Comparison of ENCODE assay signal across 9 cellular contexts in genomic region chr12:6426882-6427671, GRCh38. TPM values are rescaled to one million over a fixed set of nuclear protein-coding genes. Genes with fewer than 3 reads are reported as not detected.
DNase-seq lines count a peak whose midpoint lies in the region; ATAC-seq and TF ChIP-seq lines count a peak whose summit lies in the region.
"Had no signal": no experiment of that assay in that cellular context is flagged by ENCODE, and none has a peak within 500 bp of the region (broad histone marks: within the 10 kb centered on the region; RNA-seq: fewer than 3 reads in every experiment).

No MANE protein-coding gene starts in this region.

- H3K4me3 Mint-ChIP-seq in activated CD8-positive, alpha-beta T cell treated with anti-CD3 and anti-CD28 coated beads, Interleukin-2, amount 10 ng/mL, durations not matched to agents 7 days and 5 days, result peak overlapping the region; percentile 62

- H3K9me3 ChIP-seq in mucosa of descending colon (no peaks in the 10 kb centered on the region), transverse colon (no peaks in the 10 kb centered on the region)

- no peak for TF ChIP-seq EP300 in transverse colon (IDR thresholded peaks at IDR 0.05; ENCODE audit: low read depth)

- ATAC-seq in GM19035 (IDR thresholded peaks at IDR 0.05; ENCODE audit: unreplicated experiment) (peak; percentile 68), HG03108 (IDR thresholded peaks at IDR 0.05; ENCODE audit: unreplicated experiment) (peak; percentile 72), mucosa of descending colon (peak; percentile 46)
- peak; percentile 78 for ATAC-seq in activated CD8-positive, alpha-beta T cell treated with anti-CD3 and anti-CD28 coated beads, Interleukin-2, amount 10 ng/mL, durations not matched to agents 7 days and 5 days

- WGBS in transverse colon (ENCODE audit: low coverage in 1 of 2), 2 donors, result 56 to 70% methylated on average over 5 to 14 of the region's 14 CpGs

- H3K9me3 Mint-ChIP-seq in activated CD8-positive, alpha-beta T cell treated with anti-CD3 and anti-CD28 coated beads, Interleukin-2, amount 10 ng/mL, durations not matched to agents 7 days and 5 days (ENCODE audit: insufficient read depth), result no peaks in the 10 kb centered on the region

- H3K36me3 ChIP-seq in mucosa of descending colon (ENCODE audit: low read depth) (no peaks in the 10 kb centered on the region), transverse colon (no peaks in the 10 kb centered on the region)

- intact Hi-C loops in mucosa of descending colon (cut with DNase I, micrococcal nuclease), result loop anchor here in 1 of 2 donors (5.0 kb wide), 1 partner anchor 35 kb away; no protein-coding TSS in a partner anchor
- intact Hi-C loops in transverse colon (cut with DNase I; ENCODE audit: low total_unique reads), result no loop called here

- no peak for TF ChIP-seq POLR2A in transverse colon (IDR thresholded peaks at IDR 0.05)

- no peaks in the 10 kb centered on the region for H3K36me3 Mint-ChIP-seq in activated CD8-positive, alpha-beta T cell treated with anti-CD3 and anti-CD28 coated beads, Interleukin-2, amount 10 ng/mL, durations not matched to agents 7 days and 5 days (ENCODE audit: low read depth)

- no peaks in the 10 kb centered on the region for H3K27me3 ChIP-seq in transverse colon

- DNase-seq in activated CD8-positive, alpha-beta T cell treated with anti-CD3 and anti-CD28 coated beads, Interleukin-2, amount 10 ng/mL, durations not matched to agents 7 days and 5 days, result peak; percentile 86
- peak in 2 of 3 donors; percentile 36 to 80 for DNase-seq in mucosa of descending colon
- DNase-seq in transverse colon, result peak; percentile 58
- no peak for DNase-seq in NCI-H2029 treated with DMSO at 0.1 percent for 48 hours (lab: John Stamatoyannopoulos, UW)
- no peak for DNase-seq in NCI-H1417 (lab: John Stamatoyannopoulos, UW)
- DNase-seq in G401 (ENCODE audit: low spot score), result no peak

- H3K27ac ChIP-seq in transverse colon, result peak overlapping the region; percentile 15 to 66 (median 46)

- H3K4me3 ChIP-seq in mucosa of descending colon (no peak overlapping the region), transverse colon (no peak overlapping the region)

- TF ChIP-seq CTCF in mucosa of descending colon (IDR thresholded peaks at IDR 0.05), result no peak
- no peak for TF ChIP-seq CTCF in transverse colon (IDR thresholded peaks at IDR 0.05)

- peaks cover 69% of the 10 kb centered on the region for H3K4me1 Mint-ChIP-seq in activated CD8-positive, alpha-beta T cell treated with anti-CD3 and anti-CD28 coated beads, Interleukin-2, amount 10 ng/mL, durations not matched to agents 7 days and 5 days (ENCODE audit: low read depth)

- POLR2A ChIA-PET in activated CD8-positive, alpha-beta T cell treated with anti-CD3 and anti-CD28 coated beads, Interleukin-2, amount 10 ng/mL, durations not matched to agents 7 days and 5 days (lab: Charles Lee), result interaction anchor here (1.0 to 6.1 kb wide), 11 partner anchors 17 to 106 kb away, joined by 3 to 49 read pairs (median 6); partner anchors contain the start of genes CD27, MRPL51, TAPBPL and VAMP1

- H3K4me1 ChIP-seq in mucosa of descending colon (ENCODE audit: low read depth) (peaks cover 15% of the 10 kb centered on the region), transverse colon (peaks cover 4 to 28% (median 23%) of the 10 kb centered on the region in 4 donors)

- H3K27ac Mint-ChIP-seq in activated CD8-positive, alpha-beta T cell treated with anti-CD3 and anti-CD28 coated beads, Interleukin-2, amount 10 ng/mL, durations not matched to agents 7 days and 5 days, result peak overlapping the region; percentile 90

- in situ Hi-C loops in transverse colon (cut with MboI; ENCODE audit: low pct_ligation_motif_present in 1 of 4, low pct_unique_long_range_greater_than_20kb in 1 of 4, low sequenced_read_pairs in 3 of 4) (loop anchor here in 2 of 4 donors (10.0 to 25.0 kb wide), 2 partner anchors 110 to 118 kb away; partner anchors contain the start of gene GAPDH (in 1 of the 2)), G401 (cut with HindIII; ENCODE audit: low sequenced_read_pairs) (no loop called here)

- no peaks in the 10 kb centered on the region for H3K27me3 Mint-ChIP-seq in activated CD8-positive, alpha-beta T cell treated with anti-CD3 and anti-CD28 coated beads, Interleukin-2, amount 10 ng/mL, durations not matched to agents 7 days and 5 days (ENCODE audit: low read depth)

- CTCF ChIA-PET in activated CD8-positive, alpha-beta T cell treated with anti-CD3 and anti-CD28 coated beads, Interleukin-2, amount 10 ng/mL, durations not matched to agents 7 days and 5 days (lab: Charles Lee), result interaction anchor here (1.4 to 7.8 kb wide), 9 partner anchors 7 to 111 kb away, joined by 3 to 288 read pairs (median 36); partner anchors contain the start of genes CD27, GAPDH, MRPL51 and TAPBPL

RNA-seq across cellular contexts. Expression of gene CD27, which starts 17.7 kb away (rescaled TPM):
- total RNA-seq in activated CD8-positive, alpha-beta T cell treated with anti-CD3 and anti-CD28 coated beads, Interleukin-2, amount 10 ng/mL, durations not matched to agents 7 days and 5 days, result 100 to 1,000 TPM; 112 to 131 TPM
- total RNA-seq in mucosa of descending colon, result 1 to 10 TPM; 1.8 to 5.3 (median 3.9) TPM
- 10 to 100 TPM in 1 of 4 donors, 1 to 10 TPM in 2, not detected in 1; 1.1 to 16.8 (median 2.3) TPM for total RNA-seq in transverse colon
- not detected in 2 replicates for total RNA-seq in G401 (2014; rRNA removed; shearing (Covaris generic))
- total RNA-seq: NCI-H460 had no signal

RNA-seq across cellular contexts. Expression of gene TAPBPL, which starts 24.8 kb away (rescaled TPM):
- 10 to 100 TPM; 31.2 to 32.5 TPM for total RNA-seq in activated CD8-positive, alpha-beta T cell treated with anti-CD3 and anti-CD28 coated beads, Interleukin-2, amount 10 ng/mL, durations not matched to agents 7 days and 5 days
- total RNA-seq in mucosa of descending colon, result 100 to 1,000 TPM in 1 of 3 donors, 10 to 100 TPM in 2; 40.9 to 107 (median 72.0) TPM
- total RNA-seq in transverse colon, result 10 to 100 TPM; 47.6 to 99.1 (median 79.3) TPM
- total RNA-seq in G401 (2014; rRNA removed; shearing (Covaris generic)), result 0.25 TPM in 1 of 2 replicates, not detected in the other

RNA-seq across cellular contexts. Expression of gene LTBR, which starts 43.1 kb away (rescaled TPM):
- under 1 TPM in 1 of 2 experiments, not detected in 1; 0.34 TPM for total RNA-seq in activated CD8-positive, alpha-beta T cell treated with anti-CD3 and anti-CD28 coated beads, Interleukin-2, amount 10 ng/mL, durations not matched to agents 7 days and 5 days
- total RNA-seq in mucosa of descending colon, result 100 to 1,000 TPM; 114 to 142 (median 135) TPM
- 100 to 1,000 TPM; 148 to 367 (median 208) TPM for total RNA-seq in transverse colon
- 0.86 and 10.1 TPM in 2 replicates for total RNA-seq in G401 (2014; rRNA removed; shearing (Covaris generic))

RNA-seq across cellular contexts. Expression of gene VAMP1, which starts 43.4 kb away (rescaled TPM):
- total RNA-seq in activated CD8-positive, alpha-beta T cell treated with anti-CD3 and anti-CD28 coated beads, Interleukin-2, amount 10 ng/mL, durations not matched to agents 7 days and 5 days, result 10 to 100 TPM; 46.6 to 48.9 TPM
- total RNA-seq in mucosa of descending colon (10 to 100 TPM in 1 of 3 donors, 1 to 10 TPM in 2; 3.8 to 18.7 (median 8.6) TPM), transverse colon (10 to 100 TPM in 3 of 4 donors, 1 to 10 TPM in 1; 2.6 to 23.1 (median 17.7) TPM)
- 7.6 and 9.3 TPM in 2 replicates for total RNA-seq in G401 (2014; rRNA removed; shearing (Covaris generic))

RNA-seq across cellular contexts. Expression of gene SCNN1A, which starts 51.7 kb away (rescaled TPM):
- 1 to 10 TPM in 1 of 2 experiments, under 1 TPM in 1; 0.47 to 1.5 TPM for total RNA-seq in activated CD8-positive, alpha-beta T cell treated with anti-CD3 and anti-CD28 coated beads, Interleukin-2, amount 10 ng/mL, durations not matched to agents 7 days and 5 days
- total RNA-seq in mucosa of descending colon, result 100 to 1,000 TPM; 130 to 402 (median 386) TPM
- 100 to 1,000 TPM; 151 to 757 (median 502) TPM for total RNA-seq in transverse colon
- total RNA-seq in G401 (2014; rRNA removed; shearing (Covaris generic)), result 28.7 and 67.9 TPM in 2 replicates

Comparison
In these comparisons a context has a peak if more than half of its experiments do, and no peak if none do; other contexts are left out.
1. DNase-seq: peak in activated CD8-positive, alpha-beta T cell treated with anti-CD3 and anti-CD28 coated beads, Interleukin-2, amount 10 ng/mL, durations not matched to agents 7 days and 5 days (single experiment), mucosa of descending colon (2 of 3) and transverse colon (single experiment); none in NCI-H2029 treated with DMSO at 0.1 percent for 48 hours (single experiment), NCI-H1417 (0 of 3) and G401 (single experiment).
2. RNA of gene CD27, which starts 17.7 kb away (total RNA-seq): 112 to 131 TPM in activated CD8-positive, alpha-beta T cell treated with anti-CD3 and anti-CD28 coated beads, Interleukin-2, amount 10 ng/mL, durations not matched to agents 7 days and 5 days; 1.8 to 5.3 TPM in mucosa of descending colon, 1.1 to 16.8 TPM in transverse colon and not detected in G401; every median in the first group is over 4 times any median in the second.
3. RNA of gene TAPBPL, which starts 24.8 kb away (total RNA-seq): 47.6 to 99.1 TPM in transverse colon, 40.9 to 107 TPM in mucosa of descending colon and 31.2 to 32.5 TPM in activated CD8-positive, alpha-beta T cell treated with anti-CD3 and anti-CD28 coated beads, Interleukin-2, amount 10 ng/mL, durations not matched to agents 7 days and 5 days; 0.25 TPM in G401; every median in the first group is over 10 times any median in the second.
4. RNA of gene LTBR, which starts 43.1 kb away (total RNA-seq): 148 to 367 TPM in transverse colon and 114 to 142 TPM in mucosa of descending colon; 0.86 to 10.1 TPM in G401 and 0.34 TPM in activated CD8-positive, alpha-beta T cell treated with anti-CD3 and anti-CD28 coated beads, Interleukin-2, amount 10 ng/mL, durations not matched to agents 7 days and 5 days; every median in the first group is over 10 times any median in the second.
5. Peak in every context shown above with its lines, with median percentiles within 50 percentile points of each other: ATAC-seq.